ENCODE assay signal across 2 cellular contexts in the genomic region with DNA sequence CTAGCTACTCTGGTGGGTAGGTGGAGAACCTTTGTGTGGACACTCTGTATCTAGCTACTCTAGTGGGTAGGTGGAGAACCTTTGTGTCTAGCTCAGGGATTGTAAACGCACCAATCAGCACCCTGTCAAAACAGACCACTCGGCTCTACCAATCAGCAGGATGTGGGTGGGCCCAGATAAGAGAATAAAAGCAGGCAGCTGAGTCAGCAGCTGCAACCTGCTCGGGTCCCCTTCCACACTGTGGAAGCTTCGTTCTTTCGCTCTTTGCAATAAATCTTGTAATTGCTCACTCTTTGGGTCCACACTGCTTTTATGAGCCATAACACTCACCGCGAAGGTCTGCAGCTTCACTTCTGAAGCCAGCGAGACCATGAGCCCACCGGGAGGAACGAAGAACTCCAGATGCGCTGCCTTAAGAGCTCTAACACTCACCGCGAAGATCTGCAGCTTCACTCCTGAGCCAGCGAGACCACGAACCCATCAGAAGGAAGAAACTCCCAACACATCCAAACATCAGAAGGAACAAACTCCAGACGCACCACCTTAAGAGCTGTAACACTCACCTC.
TF ChIP-seq lines count a peak whose summit lies in the region.

No MANE protein-coding gene starts in this region.

TF ChIP-seq in A549, 52 proteins besides CTCF, POLR2A, EP300 and RAD21:
- peak; percentile 31 for TF ChIP-seq MAFK (IDR thresholded peaks at IDR 0.05; ENCODE audit: partially characterized antibody)

TF ChIP-seq in K562, 482 proteins besides CTCF, POLR2A, EP300 and RAD21:
- peak; percentile 38 for TF ChIP-seq NFYB (IDR thresholded peaks at IDR 0.05; ENCODE audit: extremely low read depth, insufficient read length)
- peak; percentile 73 for TF ChIP-seq C11orf30 (IDR thresholded peaks at IDR 0.05; ENCODE audit: low read depth)
- TF ChIP-seq, protein P1, sequence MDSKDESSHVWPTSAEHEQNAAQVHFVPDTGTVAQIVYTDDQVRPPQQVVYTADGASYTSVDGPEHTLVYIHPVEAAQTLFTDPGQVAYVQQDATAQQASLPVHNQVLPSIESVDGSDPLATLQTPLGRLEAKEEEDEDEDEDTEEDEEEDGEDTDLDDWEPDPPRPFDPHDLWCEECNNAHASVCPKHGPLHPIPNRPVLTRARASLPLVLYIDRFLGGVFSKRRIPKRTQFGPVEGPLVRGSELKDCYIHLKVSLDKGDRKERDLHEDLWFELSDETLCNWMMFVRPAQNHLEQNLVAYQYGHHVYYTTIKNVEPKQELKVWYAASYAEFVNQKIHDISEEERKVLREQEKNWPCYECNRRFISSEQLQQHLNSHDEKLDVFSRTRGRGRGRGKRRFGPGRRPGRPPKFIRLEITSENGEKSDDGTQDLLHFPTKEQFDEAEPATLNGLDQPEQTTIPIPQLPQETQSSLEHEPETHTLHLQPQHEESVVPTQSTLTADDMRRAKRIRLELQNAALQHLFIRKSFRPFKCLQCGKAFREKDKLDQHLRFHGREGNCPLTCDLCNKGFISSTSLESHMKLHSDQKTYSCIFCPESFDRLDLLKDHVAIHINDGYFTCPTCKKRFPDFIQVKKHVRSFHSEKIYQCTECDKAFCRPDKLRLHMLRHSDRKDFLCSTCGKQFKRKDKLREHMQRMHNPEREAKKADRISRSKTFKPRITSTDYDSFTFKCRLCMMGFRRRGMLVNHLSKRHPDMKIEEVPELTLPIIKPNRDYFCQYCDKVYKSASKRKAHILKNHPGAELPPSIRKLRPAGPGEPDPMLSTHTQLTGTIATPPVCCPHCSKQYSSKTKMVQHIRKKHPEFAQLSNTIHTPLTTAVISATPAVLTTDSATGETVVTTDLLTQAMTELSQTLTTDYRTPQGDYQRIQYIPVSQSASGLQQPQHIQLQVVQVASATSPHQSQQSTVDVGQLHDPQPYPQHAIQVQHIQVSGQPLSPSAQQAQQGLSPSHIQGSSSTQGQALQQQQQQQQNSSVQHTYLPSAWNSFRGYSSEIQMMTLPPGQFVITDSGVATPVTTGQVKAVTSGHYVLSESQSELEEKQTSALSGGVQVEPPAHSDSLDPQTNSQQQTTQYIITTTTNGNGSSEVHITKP (IDR thresholded peaks at IDR 0.05; ENCODE audit: partially characterized antibody) = peak; percentile 17
- TF ChIP-seq TRIM24 (IDR thresholded peaks at IDR 0.05) = peak in 1 of 2 experiments; percentile 43; a peak in 2 of 4 replicates
- peak; percentile 35 for TF ChIP-seq ASH1L (IDR thresholded peaks at IDR 0.05; ENCODE audit: borderline replicate concordance, low read depth, partially characterized antibody)
- TF ChIP-seq, protein P2, sequence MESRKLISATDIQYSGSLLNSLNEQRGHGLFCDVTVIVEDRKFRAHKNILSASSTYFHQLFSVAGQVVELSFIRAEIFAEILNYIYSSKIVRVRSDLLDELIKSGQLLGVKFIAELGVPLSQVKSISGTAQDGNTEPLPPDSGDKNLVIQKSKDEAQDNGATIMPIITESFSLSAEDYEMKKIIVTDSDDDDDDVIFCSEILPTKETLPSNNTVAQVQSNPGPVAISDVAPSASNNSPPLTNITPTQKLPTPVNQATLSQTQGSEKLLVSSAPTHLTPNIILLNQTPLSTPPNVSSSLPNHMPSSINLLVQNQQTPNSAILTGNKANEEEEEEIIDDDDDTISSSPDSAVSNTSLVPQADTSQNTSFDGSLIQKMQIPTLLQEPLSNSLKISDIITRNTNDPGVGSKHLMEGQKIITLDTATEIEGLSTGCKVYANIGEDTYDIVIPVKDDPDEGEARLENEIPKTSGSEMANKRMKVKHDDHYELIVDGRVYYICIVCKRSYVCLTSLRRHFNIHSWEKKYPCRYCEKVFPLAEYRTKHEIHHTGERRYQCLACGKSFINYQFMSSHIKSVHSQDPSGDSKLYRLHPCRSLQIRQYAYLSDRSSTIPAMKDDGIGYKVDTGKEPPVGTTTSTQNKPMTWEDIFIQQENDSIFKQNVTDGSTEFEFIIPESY (CRISPR knock-in tag; IDR thresholded peaks at IDR 0.05) = peak; percentile 95
- TF ChIP-seq ZNF316 (IDR thresholded peaks at IDR 0.05) = peak; percentile 80
